ENCODE assay signal across 37 cellular contexts in the genomic region with DNA sequence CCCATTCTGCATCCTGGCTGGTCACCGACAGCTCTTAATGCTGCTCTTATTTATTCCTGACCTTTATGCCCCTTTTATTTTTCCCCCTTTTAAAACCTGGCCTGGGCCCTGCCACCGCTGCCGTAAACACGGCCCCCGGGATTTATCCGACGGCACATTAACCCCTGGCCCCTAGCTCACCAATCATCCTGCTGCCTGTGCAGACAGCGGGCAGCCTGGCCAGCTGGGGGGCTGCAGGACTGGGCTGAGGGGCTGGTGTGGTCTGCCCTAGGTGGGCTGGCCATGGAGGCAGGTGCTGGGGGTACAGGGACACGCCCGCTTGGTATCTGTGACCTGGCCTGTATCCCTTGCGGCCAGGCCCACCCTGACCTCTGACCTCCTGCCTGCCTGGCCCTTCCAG.
"Had no signal": no experiment of that assay in that cellular context is flagged by ENCODE, and none has a peak within 500 bp of the region (broad histone marks: within the 10 kb centered on the region; RNA-seq: fewer than 3 reads in every experiment).

No MANE protein-coding gene starts in this region.

- H3K4me1 ChIP-seq: ascending aorta had no signal

- H3K9me3 Mint-ChIP-seq: activated naive CD4-positive, alpha-beta T cell treated with anti-CD3 and anti-CD28 coated beads, Interleukin-2, amount 50 U/mL, for 24 hours; activated T-cell treated with anti-CD3 and anti-CD28 coated beads, Interleukin-2, amount 50 U/mL, for 4 hours; activated T-helper 17 cell treated with anti-CD3 and anti-CD28 coated beads, Interleukin-2, amount 50 U/mL, for 72 hours had no signal

- H3K27me3 ChIP-seq: ascending aorta had no signal

- H3K9me3 ChIP-seq: ascending aorta had no signal

- H3K4me1 Mint-ChIP-seq: activated B cell treated with CpG ODN at 0.5 μM for 24 hours; activated CD4-positive, alpha-beta T cell treated with anti-CD3 and anti-CD28 coated beads, Interleukin-2, amount 10 ng/mL, durations not matched to agents 24 days and 14 days; activated naive CD4-positive, alpha-beta T cell treated with anti-CD3 and anti-CD28 coated beads, Interleukin-2, amount 10 ng/mL, durations not matched to agents 7 days and 5 days; activated naive CD4-positive, alpha-beta T cell treated with anti-CD3 and anti-CD28 coated beads, Interleukin-2, amount 50 U/mL, for 24 hours; activated naive CD8-positive, alpha-beta T cell treated with anti-CD3 and anti-CD28 coated beads, Interleukin-2, amount 10 ng/mL, durations not matched to agents 7 days and 5 days; activated naive CD8-positive, alpha-beta T cell treated with anti-CD3 and anti-CD28 coated beads, Interleukin-2, amount 50 U/mL, for 24 hours; activated T-helper 17 cell treated with anti-CD3 and anti-CD28 coated beads, Interleukin-2, amount 50 U/mL, for 72 hours; central memory CD8-positive, alpha-beta T cell had no signal

- H3K27me3 Mint-ChIP-seq: activated CD4-positive, alpha-beta memory T cell treated with anti-CD3 and anti-CD28 coated beads for 36 hours; activated CD4-positive, alpha-beta T cell treated with anti-CD3 and anti-CD28 coated beads, Interleukin-2, amount 10 ng/mL, durations not matched to agents 24 days and 14 days; activated naive CD4-positive, alpha-beta T cell treated with anti-CD3 and anti-CD28 coated beads, Interleukin-2, amount 50 U/mL, for 24 hours; activated naive CD8-positive, alpha-beta T cell; activated naive CD8-positive, alpha-beta T cell treated with anti-CD3 and anti-CD28 coated beads, Interleukin-2, amount 10 ng/mL, durations not matched to agents 7 days and 5 days; activated naive CD8-positive, alpha-beta T cell treated with anti-CD3 and anti-CD28 coated beads, Interleukin-2, amount 50 U/mL, for 24 hours; central memory CD8-positive, alpha-beta T cell had no signal

- H3K27ac ChIP-seq: ascending aorta, cardiac muscle cell, VCaP had no signal

- H3K36me3 ChIP-seq: ascending aorta, cardiac muscle cell had no signal

- H3K4me3 ChIP-seq: ascending aorta, cardiac muscle cell had no signal

- H3K36me3 Mint-ChIP-seq: activated CD4-positive, alpha-beta memory T cell treated with anti-CD3 and anti-CD28 coated beads for 36 hours; activated naive CD4-positive, alpha-beta T cell treated with anti-CD3 and anti-CD28 coated beads, Interleukin-2, amount 10 ng/mL, durations not matched to agents 7 days and 5 days; activated naive CD4-positive, alpha-beta T cell treated with anti-CD3 and anti-CD28 coated beads, Interleukin-2, amount 50 U/mL, for 24 hours; brain had no signal

- DNase-seq: activated B cell treated with CpG ODN at 0.5 μM for 24 hours; activated CD4-positive, alpha-beta memory T cell treated with anti-CD3 and anti-CD28 coated beads for 36 hours; activated CD4-positive, alpha-beta T cell treated with anti-CD3 and anti-CD28 coated beads for 4 hours; activated CD4-positive, alpha-beta T cell treated with anti-CD3 and anti-CD28 coated beads, Interleukin-2, amount 10 ng/mL, durations not matched to agents 24 days and 14 days; activated CD4-positive, alpha-beta T cell treated with anti-CD3 and anti-CD28 coated beads, Interleukin-2, amount 50 U/mL, for 1 hour; activated CD4-positive, alpha-beta T cell treated with anti-CD3 and anti-CD28 coated beads, Interleukin-2, amount 50 U/mL, for 4 hours; activated CD4-positive, CD25-positive, alpha-beta regulatory T cell treated with anti-CD3 and anti-CD28 coated beads, Interleukin-2, amount 50 U/mL, for 72 hours; activated CD8-positive, alpha-beta memory T cell treated with anti-CD3 and anti-CD28 coated beads, Interleukin-2, amount 50 U/mL, for 4 hours; activated CD8-positive, alpha-beta T cell treated with anti-CD3 and anti-CD28 coated beads for 36 hours; activated effector memory CD4-positive, alpha-beta T cell treated with anti-CD3 and anti-CD28 coated beads, Interleukin-2, amount 50 U/mL, for 16 hours; activated gamma-delta T cell treated with Interleukin-2 at 50 U/mL for 16 hours; activated naive CD4-positive, alpha-beta T cell; activated naive CD4-positive, alpha-beta T cell treated with anti-CD3 and anti-CD28 coated beads, Interleukin-2, amount 10 ng/mL, durations not matched to agents 7 days and 5 days; activated naive CD8-positive, alpha-beta T cell treated with anti-CD3 and anti-CD28 coated beads, Interleukin-2, amount 10 ng/mL, durations not matched to agents 7 days and 5 days; activated naive CD8-positive, alpha-beta T cell treated with anti-CD3 and anti-CD28 coated beads, Interleukin-2, amount 50 U/mL, for 24 hours; activated T-cell treated with anti-CD3 and anti-CD28 coated beads for 4 hours; activated T-cell treated with anti-CD3 and anti-CD28 coated beads, Interleukin-2, amount 50 U/mL, for 1 hour; activated T-cell treated with anti-CD3 and anti-CD28 coated beads, Interleukin-2, amount 50 U/mL, for 4 hours; activated T-cell treated with anti-CD3 and anti-CD28 coated beads, Interleukin-2, amount 50 U/mL, for 72 hours; amygdala; anterior cingulate cortex; caudate nucleus; cerebellar nuclear complex; T-helper 1 cell; T-helper 2 cell; T-helper 9 cell had no signal

- H3K27ac Mint-ChIP-seq: activated B cell treated with CpG ODN at 0.5 μM for 24 hours; activated CD4-positive, alpha-beta memory T cell treated with anti-CD3 and anti-CD28 coated beads for 36 hours; activated CD4-positive, alpha-beta T cell treated with anti-CD3 and anti-CD28 coated beads, Interleukin-2, amount 10 ng/mL, durations not matched to agents 24 days and 14 days; activated CD8-positive, alpha-beta T cell treated with anti-CD3 and anti-CD28 coated beads for 36 hours; activated naive CD4-positive, alpha-beta T cell treated with anti-CD3 and anti-CD28 coated beads, Interleukin-2, amount 10 ng/mL, durations not matched to agents 7 days and 5 days; activated naive CD4-positive, alpha-beta T cell treated with anti-CD3 and anti-CD28 coated beads, Interleukin-2, amount 50 U/mL, for 24 hours; activated naive CD8-positive, alpha-beta T cell; activated naive CD8-positive, alpha-beta T cell treated with anti-CD3 and anti-CD28 coated beads, Interleukin-2, amount 10 ng/mL, durations not matched to agents 7 days and 5 days; activated naive CD8-positive, alpha-beta T cell treated with anti-CD3 and anti-CD28 coated beads, Interleukin-2, amount 50 U/mL, for 24 hours; activated T-cell treated with anti-CD3 and anti-CD28 coated beads, Interleukin-2, amount 50 U/mL, for 72 hours; activated T-helper 1 cell treated with anti-CD3 and anti-CD28 coated beads, Interleukin-12 subunit alpha, Interleukin-12 subunit beta, Interleukin-2, Interleukin-4 antibody, amounts not matched to agents 30 ng/mL and 10 ng/mL and 1 ng/mL, durations not matched to agents 14 hours and 24 hours and 36 hours; activated T-helper 17 cell treated with anti-CD3 and anti-CD28 coated beads, Interleukin-2, amount 50 U/mL, for 72 hours; T-helper 1 cell treated with Interleukin-12 subunit alpha and Interleukin-12 subunit beta and Interleukin-4 antibody, amounts not matched to agents 30 μg/mL and 1 μg/mL, for 36 hours; T-helper 2 cell treated with Interferon-gamma antibody and Interleukin-4, amounts not matched to agents 5 μg/mL and 100 μg/mL, for 36 hours had no signal

- H3K4me3 Mint-ChIP-seq: activated B cell treated with CpG ODN at 0.5 μM for 24 hours; activated CD4-positive, alpha-beta memory T cell treated with anti-CD3 and anti-CD28 coated beads for 36 hours; activated CD4-positive, alpha-beta T cell treated with anti-CD3 and anti-CD28 coated beads, Interleukin-2, amount 10 ng/mL, durations not matched to agents 24 days and 14 days; activated CD8-positive, alpha-beta T cell treated with anti-CD3 and anti-CD28 coated beads for 36 hours; activated naive CD4-positive, alpha-beta T cell treated with anti-CD3 and anti-CD28 coated beads, Interleukin-2, amount 10 ng/mL, durations not matched to agents 7 days and 5 days; activated naive CD4-positive, alpha-beta T cell treated with anti-CD3 and anti-CD28 coated beads, Interleukin-2, amount 50 U/mL, for 24 hours; activated naive CD8-positive, alpha-beta T cell; activated naive CD8-positive, alpha-beta T cell treated with anti-CD3 and anti-CD28 coated beads, Interleukin-2, amount 10 ng/mL, durations not matched to agents 7 days and 5 days; activated naive CD8-positive, alpha-beta T cell treated with anti-CD3 and anti-CD28 coated beads, Interleukin-2, amount 50 U/mL, for 24 hours; activated T-cell treated with anti-CD3 and anti-CD28 coated beads, Interleukin-2, amount 50 U/mL, for 4 hours; activated T-cell treated with anti-CD3 and anti-CD28 coated beads, Interleukin-2, amount 50 U/mL, for 72 hours; activated T-helper 1 cell treated with anti-CD3 and anti-CD28 coated beads, Interleukin-12 subunit alpha, Interleukin-12 subunit beta, Interleukin-2, Interleukin-4 antibody, amounts not matched to agents 30 ng/mL and 10 ng/mL and 1 ng/mL, durations not matched to agents 14 hours and 24 hours and 36 hours; activated T-helper 17 cell treated with anti-CD3 and anti-CD28 coated beads, Interleukin-2, amount 50 U/mL, for 72 hours; brain; central memory CD8-positive, alpha-beta T cell; T-helper 1 cell treated with Interleukin-12 subunit alpha and Interleukin-12 subunit beta and Interleukin-4 antibody, amounts not matched to agents 30 μg/mL and 1 μg/mL, for 36 hours; T-helper 2 cell treated with Interferon-gamma antibody and Interleukin-4, amounts not matched to agents 5 μg/mL and 100 μg/mL, for 36 hours had no signal
